Comparison of ENCODE assay signal across 9 cellular contexts in genomic region chr1:9901148-9902059, GRCh38. TPM values are rescaled to one million over a fixed set of nuclear protein-coding genes. Genes with fewer than 3 reads are reported as not detected.
A peak's percentile ranks its signal among the peaks of the same experiment; 100 is the strongest.
DNase-seq lines count a peak whose midpoint lies in the region; ATAC-seq and TF ChIP-seq lines count a peak whose summit lies in the region.
"Had no signal": no experiment of that assay in that cellular context is flagged by ENCODE, and none has a peak within 500 bp of the region (broad histone marks: within the 10 kb centered on the region; RNA-seq: fewer than 3 reads in every experiment).

No MANE protein-coding gene starts in this region.

- no peak for TF ChIP-seq RAD21 in IMR-90 (IDR thresholded peaks at IDR 0.05; ENCODE audit: low read length)

- H3K18ac ChIP-seq in IMR-90 (ENCODE audit: low read depth, low read length) (no peak overlapping the region), H9 (ENCODE audit: insufficient read length, low read depth, low read length) (no peak overlapping the region)

- no peaks in the 10 kb centered on the region for H3K36me3 ChIP-seq in IMR-90 (ENCODE audit: control insufficient read depth, insufficient read depth, low read length)
- no peaks in the 10 kb centered on the region for H3K36me3 ChIP-seq in left lung
- no peaks in the 10 kb centered on the region for H3K36me3 ChIP-seq in spleen

- no peaks in the 10 kb centered on the region; the same call in 1 of the 2 replicates for H4K20me1 ChIP-seq in IMR-90 (ENCODE audit: insufficient read depth, low read length)
- no peaks in the 10 kb centered on the region for H4K20me1 ChIP-seq in H9 (ENCODE audit: control insufficient read depth, insufficient read depth, insufficient read length)

- POLR2A ChIA-PET in IMR-90 (lab: Charles Lee; ENCODE audit: unreplicated experiment), result no interaction called here

- peaks cover 2% of the 10 kb centered on the region; the same call in 1 of the 2 replicates for H3K79me2 ChIP-seq in H9 (ENCODE audit: insufficient read depth, low read length)

- no peak overlapping the region for H3K14ac ChIP-seq in IMR-90 (replicated peaks; ENCODE audit: low read depth, low read length)
- no peak overlapping the region for H3K14ac ChIP-seq in H9 (ENCODE audit: insufficient read depth, low read length)

- H3K9me3 Mint-ChIP-seq in H9, result no peaks in the 10 kb centered on the region; a peak in 1 of 5 replicates
- H3K9me3 Mint-ChIP-seq: activated T-cell treated with anti-CD3 and anti-CD28 coated beads, Interleukin-2, amount 50 U/mL, for 72 hours had no signal

- DNase-seq in IMR-90, result no peak
- DNase-seq in cerebellar nuclear complex (lab: John Stamatoyannopoulos, UW), result peak; percentile 44 to 71
- DNase-seq in left lung, result peak; percentile 85
- DNase-seq in spleen, result no peak
- DNase-seq in stimulated activated CD4-positive, alpha-beta T cell treated with anti-CD3 and anti-CD28 coated beads, Interleukin-15, amount 100 ng/mL, for 24 hours, result no peak
- no peak for DNase-seq in hippocampal formation (lab: John Stamatoyannopoulos, UW)
- no peak for DNase-seq in H9
- DNase-seq in GF-D8 (lab: John Stamatoyannopoulos, UW), result no peak
- DNase-seq: activated T-cell treated with anti-CD3 and anti-CD28 coated beads, Interleukin-2, amount 50 U/mL, for 72 hours had no signal

- H3K4me1 ChIP-seq in IMR-90 (ENCODE audit: control insufficient read depth, insufficient read depth, low read length), result peaks cover 3% of the 10 kb centered on the region; the same call in 1 of the 2 replicates
- H3K4me1 ChIP-seq in left lung, result peaks cover 17 to 35% of the 10 kb centered on the region in 2 donors
- H3K4me1 ChIP-seq in spleen, result peaks cover 0 to 36% (median 22%) of the 10 kb centered on the region in 6 donors
- no peaks in the 10 kb centered on the region for H3K4me1 ChIP-seq in H9 (ENCODE audit: insufficient read depth, low read length)

- H3K4me1 Mint-ChIP-seq in H9, result peaks cover 4 to 14% of the 10 kb centered on the region in 2 experiments; a peak in 2 of 4 replicates

- 64% methylated on average over 3 of the region's 9 CpGs; no CpG with 5 or more reads in 1 of the 2 experiments for whole genome bisulfite sequencing in IMR-90 (ENCODE audit: extremely low coverage in 2 of 2, insufficient read length in 1 of 2), 2 experiments
- WGBS in spleen, 5 donors, result 75 to 90% (median 84%) methylated on average over 5 to 9 of the region's 9 CpGs
- no CpG with 5 or more reads among the region's 9 CpGs for WGBS in H9 (ENCODE audit: extremely low coverage, insufficient read length, low lambda C conversion rate)

- no TSS peak for BruUV-seq in IMR-90 (replicated peaks; lab: Mats Ljungman, UMichigan)

- TF ChIP-seq POLR2A in IMR-90 (IDR thresholded peaks at IDR 0.05; ENCODE audit: low read depth, low read length) (no peak), spleen (IDR thresholded peaks at IDR 0.05) (no peak)

- no peaks in the 10 kb centered on the region for H3K27me3 Mint-ChIP-seq in H9 (ENCODE audit: low read depth)

- peak overlapping the region in 1 of 3 experiments; percentile 0; a peak in 2 of 7 replicates for H3K27ac Mint-ChIP-seq in H9
- H3K27ac Mint-ChIP-seq: activated T-cell treated with anti-CD3 and anti-CD28 coated beads, Interleukin-2, amount 50 U/mL, for 72 hours had no signal

- H3K9ac ChIP-seq in IMR-90 (ENCODE audit: low read depth, low read length) (no peak overlapping the region), H9 (ENCODE audit: extremely low read depth, insufficient read length, low read length) (no peak overlapping the region)

- H3K79me1 ChIP-seq in IMR-90 (ENCODE audit: low read depth in 1 of 2, low read length in 2 of 2), result peaks cover 26 to 63% of the 10 kb centered on the region in 2 experiments
- no peaks in the 10 kb centered on the region for H3K79me1 ChIP-seq in H9 (ENCODE audit: insufficient read depth, low read depth, low read length, poor library complexity, severe bottlenecking)

- H3K23ac ChIP-seq in IMR-90 (ENCODE audit: low read depth, low read length) (peak overlapping the region; percentile 20), H9 (ENCODE audit: insufficient read length, low read depth, low read length) (no peak overlapping the region)

- H3K23me2 ChIP-seq in H9 (ENCODE audit: insufficient read length, low read depth, low read length, poor library complexity, severe bottlenecking), result no peaks in the 10 kb centered on the region

- H2AK5ac ChIP-seq in IMR-90 (ENCODE audit: low read depth, low read length) (peak overlapping the region; percentile 44; the same call in 1 of the 2 replicates), H9 (ENCODE audit: insufficient read length, low read length) (no peak overlapping the region)

- H2BK15ac ChIP-seq in IMR-90 (ENCODE audit: low read depth, low read length) (no peak overlapping the region), H9 (ENCODE audit: low read depth, low read length) (no peak overlapping the region)

- H3K56ac ChIP-seq in IMR-90 (ENCODE audit: extremely low read depth, insufficient read depth, low read length) (no peak overlapping the region), H9 (ENCODE audit: insufficient read length, low read depth, low read length) (no peak overlapping the region)

- in situ Hi-C loops in IMR-90 (cut with MboI; ENCODE audit: low sequenced_read_pairs), result no loop called here

- ATAC-seq in IMR-90 (ENCODE audit: low read depth) (no peak), left lung (peak; percentile 74)
- ATAC-seq: activated T-cell treated with anti-CD3 and anti-CD28 coated beads, Interleukin-2, amount 50 U/mL, for 72 hours had no signal

- H4K8ac ChIP-seq in IMR-90 (ENCODE audit: low read depth in 2 of 2, low read length in 2 of 2), result no peak overlapping the region
- no peak overlapping the region for H4K8ac ChIP-seq in H9 (replicated peaks; ENCODE audit: insufficient read length, low read depth, low read length)

- intact Hi-C loops in IMR-90 (cut with micrococcal nuclease), result no loop called here
- intact Hi-C loops in left lung (cut with DNase I), result no loop called here
- intact Hi-C loops in spleen (cut with DNase I; ENCODE audit: low total_unique reads), result no loop called here

- H3K4me3 ChIP-seq in IMR-90 (ENCODE audit: insufficient read depth, low read depth, low read length) (no peak overlapping the region), left lung (peak overlapping the region in 1 of 2 donors; percentile 10), spleen (peak overlapping the region in 1 of 8 donors; percentile 55)

- H3K27ac ChIP-seq in IMR-90 (ENCODE audit: insufficient read depth, low read length), result no peak overlapping the region
- H3K27ac ChIP-seq in left lung, result peak overlapping the region; percentile 80 to 87
- peak overlapping the region in 5 of 8 donors; percentile 49 to 80 (median 70) for H3K27ac ChIP-seq in spleen
- no peak overlapping the region for H3K27ac ChIP-seq in H9 (ENCODE audit: insufficient read length, low read depth, low read length)

- no peak overlapping the region for H3K4me2 ChIP-seq in IMR-90 (ENCODE audit: low read depth, low read length)
- no peak overlapping the region for H3K4me2 ChIP-seq in H9 (ENCODE audit: insufficient read depth, insufficient read length, low read length)

- TF ChIP-seq CTCF in IMR-90 (conservative IDR thresholded peaks at IDR 0.05; ENCODE audit: low read depth, low read length) (no peak), left lung (IDR thresholded peaks at IDR 0.05) (no peak), spleen (IDR thresholded peaks at IDR 0.05 in 8 of 11, conservative IDR thresholded peaks at IDR 0.05 in 3 of 11) (no peak), H9 (conservative IDR thresholded peaks at IDR 0.05) (no peak)

- peaks cover 13% of the 10 kb centered on the region for H3K9me1 ChIP-seq in IMR-90 (ENCODE audit: insufficient read depth, low read length)

- H2BK5ac ChIP-seq in IMR-90 (ENCODE audit: low read depth, low read length, poor library complexity, severe bottlenecking), result no peak overlapping the region
- no peak overlapping the region for H2BK5ac ChIP-seq in H9 (ENCODE audit: insufficient read length, low read length)

- H2BK120ac ChIP-seq in IMR-90 (ENCODE audit: low read depth, low read length) (no peak overlapping the region), H9 (ENCODE audit: low read depth, low read length, poor library complexity, severe bottlenecking) (no peak overlapping the region)

- H3T11ph ChIP-seq in H9 (ENCODE audit: low read length), result no peak overlapping the region

- no peaks in the 10 kb centered on the region; a peak in 1 of 7 replicates for H3K36me3 Mint-ChIP-seq in H9 (ENCODE audit: insufficient read depth in 1 of 3, low read depth in 3 of 3)

- no peak overlapping the region for H4K91ac ChIP-seq in IMR-90 (ENCODE audit: insufficient read depth, low read depth, low read length)
- no peak overlapping the region for H4K91ac ChIP-seq in H9 (ENCODE audit: insufficient read length, low read depth, low read length)

- H3K9me3 ChIP-seq in IMR-90 (ENCODE audit: control insufficient read depth, insufficient read depth, low read length) (no peaks in the 10 kb centered on the region), left lung (no peaks in the 10 kb centered on the region), spleen (no peaks in the 10 kb centered on the region), H9 (ENCODE audit: control insufficient read depth, low read depth, low read length) (no peaks in the 10 kb centered on the region)

- H2AFZ ChIP-seq in IMR-90 (replicated peaks; ENCODE audit: low read length, poor library complexity) (peak overlapping the region; percentile 46), H9 (ENCODE audit: low read length) (no peak overlapping the region)

- no peak overlapping the region for H4K5ac ChIP-seq in IMR-90 (ENCODE audit: low read depth, low read length)
- H4K5ac ChIP-seq in H9 (ENCODE audit: insufficient read length, low read depth, low read length), result no peak overlapping the region

- H3K4ac ChIP-seq in IMR-90 (ENCODE audit: low read depth, low read length), result peak overlapping the region; percentile 29; the same call in 1 of the 2 replicates
- H3K4ac ChIP-seq in H9 (ENCODE audit: low read depth, low read length), result no peak overlapping the region

- H3K27me3 ChIP-seq in IMR-90 (ENCODE audit: control insufficient read depth, insufficient read depth, low read length) (no peaks in the 10 kb centered on the region), left lung (no peaks in the 10 kb centered on the region), spleen (replicated peaks in 1 of 7) (no peaks in the 10 kb centered on the region), H9 (ENCODE audit: insufficient read depth, low read length) (no peaks in the 10 kb centered on the region)

- CTCF ChIA-PET in IMR-90 (lab: Yijun Ruan, JAX), result no interaction called here

- H2BK20ac ChIP-seq in IMR-90 (ENCODE audit: low read depth, low read length) (no peak overlapping the region), H9 (ENCODE audit: low read depth, low read length, poor library complexity, severe bottlenecking) (no peak overlapping the region)

- dilution Hi-C loops in IMR-90 (cut with HindIII; ENCODE audit: low sequenced_read_pairs, unreplicated experiment), result no loop called here

- peak overlapping the region; percentile 83 for H2AK9ac ChIP-seq in IMR-90 (replicated peaks; ENCODE audit: low read depth, low read length, poor library complexity)

- H2BK12ac ChIP-seq in H9 (ENCODE audit: insufficient read length, low read depth, low read length), result no peak overlapping the region

- no peak overlapping the region for H3K4me3 Mint-ChIP-seq in H9

RNA-seq across cellular contexts. Expression of gene CTNNBIP1, which starts 8.7 kb away (rescaled TPM):
- total RNA-seq in IMR-90 (2012; rRNA removed) (24.7 and 41.9 TPM in 2 replicates), left lung (10 to 100 TPM; 30.2 to 40.9 TPM), spleen (10 to 100 TPM in 6 of 7 donors, 1 to 10 TPM in 1; 9.2 to 17.5 (median 13.6) TPM), H9 (2021) (43.0 and 44.4 TPM in 2 replicates)
- polyA plus RNA-seq in IMR-90 (2012; rRNA removed) (28.4 and 28.5 TPM in 2 replicates), spleen (1 to 10 TPM; 7.3 to 8.6 (median 7.8) TPM)
- polyA plus RNA-seq in IMR-90 (2012; cell fraction: cytosol; rRNA removed), result 11.9 and 21.4 TPM in 2 replicates
- 15.7 and 18.8 TPM in 2 replicates for polyA plus RNA-seq in IMR-90 (2012; cell fraction: nucleus; rRNA removed; ENCODE audit: low replicate concordance)

RNA-seq across cellular contexts. Expression of gene LZIC, which starts 41.8 kb away (rescaled TPM):
- total RNA-seq in IMR-90 (2012; rRNA removed) (19.0 and 37.2 TPM in 2 replicates), left lung (10 to 100 TPM; 26.6 to 32.0 TPM), spleen (10 to 100 TPM; 16.4 to 24.3 (median 23.1) TPM), H9 (2021) (22.9 and 23.6 TPM in 2 replicates)
- polyA plus RNA-seq in IMR-90 (2012; rRNA removed) (8.7 and 11.6 TPM in 2 replicates), spleen (10 to 100 TPM in 2 of 3 donors, 1 to 10 TPM in 1; 9.9 to 15.9 (median 15.5) TPM)
- 1.5 and 2.7 TPM in 2 replicates for polyA plus RNA-seq in IMR-90 (2012; cell fraction: cytosol; rRNA removed)
- polyA plus RNA-seq in IMR-90 (2012; cell fraction: nucleus; rRNA removed; ENCODE audit: low replicate concordance), result 0.40 and 4.7 TPM in 2 replicates

RNA-seq across cellular contexts. Expression of gene NMNAT1, which starts 41.9 kb away (rescaled TPM):
- total RNA-seq in IMR-90 (2012; rRNA removed) (11.7 and 11.9 TPM in 2 replicates), left lung (10 to 100 TPM; 11.4 to 11.7 TPM), spleen (10 to 100 TPM in 3 of 7 donors, 1 to 10 TPM in 4; 6.0 to 13.0 (median 8.8) TPM), H9 (2021) (2.8 TPM in 2 replicates)
- polyA plus RNA-seq in IMR-90 (2012; rRNA removed) (7.8 and 9.1 TPM in 2 replicates), spleen (1 to 10 TPM; 2.8 to 6.3 (median 5.2) TPM)
- 3.7 and 4.9 TPM in 2 replicates for polyA plus RNA-seq in IMR-90 (2012; cell fraction: cytosol; rRNA removed)
- 3.2 and 7.2 TPM in 2 replicates for polyA plus RNA-seq in IMR-90 (2012; cell fraction: nucleus; rRNA removed; ENCODE audit: low replicate concordance)

Comparison
In these comparisons a context has a peak if more than half of its experiments do, and no peak if none do; other contexts are left out.
1. DNase-seq: peak in cerebellar nuclear complex (2 of 2) and left lung (2 of 2); none in IMR-90 (single experiment), spleen (single experiment), stimulated activated CD4-positive, alpha-beta T cell treated with anti-CD3 and anti-CD28 coated beads, Interleukin-15, amount 100 ng/mL, for 24 hours (single experiment), hippocampal formation (0 of 2), H9 (single experiment) and GF-D8 (single experiment).
2. H3K27ac ChIP-seq: peak in left lung (2 of 2) and spleen (5 of 8); none in IMR-90 (single experiment) and H9 (single experiment).